13 cellular contexts compared by ENCODE assay signal in genomic region chr18:23938046-23938756, GRCh38.
DNase-seq lines count a peak whose midpoint lies in the region; ATAC-seq, FAIRE-seq and TF ChIP-seq lines count a peak whose summit lies in the region.
"Had no signal": no experiment of that assay in that cellular context is flagged by ENCODE, and none has a peak within 500 bp of the region (broad histone marks: within the 10 kb centered on the region; RNA-seq: fewer than 3 reads in every experiment).

No MANE protein-coding gene starts in this region.

- peaks cover 22% of the 10 kb centered on the region for H3K27me3 Mint-ChIP-seq in stimulated activated naive CD8-positive, alpha-beta T cell treated with anti-CD3 and anti-CD28 coated beads, Interleukin-15, amount 100 ng/mL, for 72 hours

- ATAC-seq in stimulated activated naive CD8-positive, alpha-beta T cell treated with anti-CD3 and anti-CD28 coated beads, Interleukin-15, amount 100 ng/mL, for 72 hours, result peak; percentile 70
- no peak for ATAC-seq in stimulated activated naive CD8-positive, alpha-beta T cell treated with anti-CD3 and anti-CD28 coated beads, Interleukin-15, Interleukin-2, amounts not matched to agents 100 U/mL and 50 U/mL, for 24 hours
- ATAC-seq in HG03159 (IDR thresholded peaks at IDR 0.05; ENCODE audit: unreplicated experiment), result peak; percentile 42
- peak; percentile 49 to 66 for ATAC-seq in activated naive CD4-positive, alpha-beta T cell treated with anti-CD3 and anti-CD28 coated beads, Interleukin-2, amount 50 U/mL, for 72 hours

- no peaks in the 10 kb centered on the region for H3K4me1 ChIP-seq in SJCRH30

- no peaks in the 10 kb centered on the region for H3K9me3 ChIP-seq in SJCRH30 (replicated peaks)

- no peak overlapping the region for H3K27ac Mint-ChIP-seq in stimulated activated naive CD8-positive, alpha-beta T cell treated with anti-CD3 and anti-CD28 coated beads, Interleukin-15, amount 100 ng/mL, for 72 hours
- H3K27ac Mint-ChIP-seq in activated naive CD4-positive, alpha-beta T cell treated with anti-CD3 and anti-CD28 coated beads, Interleukin-2, amount 50 U/mL, for 72 hours, result no peak overlapping the region
- H3K27ac Mint-ChIP-seq: dendritic cell treated with granulocyte-macrophage colony-stimulating factor and Interleukin-4, amounts not matched to agents 40 ng/mL and 50 ng/mL, for 4 days had no signal

- no peaks in the 10 kb centered on the region for H3K36me3 Mint-ChIP-seq in activated naive CD4-positive, alpha-beta T cell treated with anti-CD3 and anti-CD28 coated beads, Interleukin-2, amount 50 U/mL, for 72 hours

- no peak overlapping the region for H3K4me3 ChIP-seq in SJCRH30

- no peaks in the 10 kb centered on the region for H3K27me3 ChIP-seq in SJCRH30

- DNase-seq in stimulated activated naive CD8-positive, alpha-beta T cell treated with anti-CD3 and anti-CD28 coated beads, Interleukin-15, amount 100 ng/mL, for 72 hours, result peak; percentile 22 to 25
- DNase-seq in stimulated activated naive CD8-positive, alpha-beta T cell treated with anti-CD3 and anti-CD28 coated beads, Interleukin-15, Interleukin-2, amounts not matched to agents 100 U/mL and 50 U/mL, for 24 hours, result no peak
- no peak for DNase-seq in activated naive CD4-positive, alpha-beta T cell treated with anti-CD3 and anti-CD28 coated beads, Interleukin-2, amount 50 U/mL, for 72 hours (ENCODE audit: low spot score in 2 of 2)
- no peak for DNase-seq in GM12892 (ENCODE audit: insufficient read length)
- no peak for DNase-seq in SJCRH30
- no peak for DNase-seq in DMS53 (lab: John Stamatoyannopoulos, UW)
- DNase-seq in cardiac septum (ENCODE audit: low spot score), result no peak
- DNase-seq: NCI-H1092 treated with DMSO at 0.1 percent for 48 hours, NCI-H510A treated with DMSO at 0.1 percent for 48 hours had no signal

- no peak for TF ChIP-seq POLR2A in GM12892 (IDR thresholded peaks at IDR 0.05; ENCODE audit: low read depth, low read length)

- peaks cover 73% of the 10 kb centered on the region for H3K4me1 Mint-ChIP-seq in stimulated activated naive CD8-positive, alpha-beta T cell treated with anti-CD3 and anti-CD28 coated beads, Interleukin-15, amount 100 ng/mL, for 72 hours

- peak overlapping the region in 1 of 2 donors; percentile 72 for H3K4me3 Mint-ChIP-seq in stimulated activated naive CD8-positive, alpha-beta T cell treated with anti-CD3 and anti-CD28 coated beads, Interleukin-15, amount 100 ng/mL, for 72 hours
- H3K4me3 Mint-ChIP-seq: dendritic cell treated with granulocyte-macrophage colony-stimulating factor and Interleukin-4, amounts not matched to agents 40 ng/mL and 50 ng/mL, for 4 days had no signal

- no peak for FAIRE-seq in GM12892 (lab: Jason Lieb, UNC)
- FAIRE-seq: HTR-8/SVneo had no signal

- no peak overlapping the region for H3K27ac ChIP-seq in SJCRH30
- H3K27ac ChIP-seq: VCaP had no signal

- intact Hi-C loops in cardiac septum (cut with DNase I), result no loop called here

- no peaks in the 10 kb centered on the region for H3K9me3 Mint-ChIP-seq in stimulated activated naive CD8-positive, alpha-beta T cell treated with anti-CD3 and anti-CD28 coated beads, Interleukin-15, amount 100 ng/mL, for 72 hours
- H3K9me3 Mint-ChIP-seq in activated naive CD4-positive, alpha-beta T cell treated with anti-CD3 and anti-CD28 coated beads, Interleukin-2, amount 50 U/mL, for 72 hours, result peaks cover 0 to 5% of the 10 kb centered on the region in 2 donors
- H3K9me3 Mint-ChIP-seq: dendritic cell treated with granulocyte-macrophage colony-stimulating factor and Interleukin-4, amounts not matched to agents 40 ng/mL and 50 ng/mL, for 4 days had no signal

- H3K36me3 ChIP-seq in SJCRH30, result no peaks in the 10 kb centered on the region

Comparison
In these comparisons a context has a peak if more than half of its experiments do, and no peak if none do; other contexts are left out.
1. DNase-seq: peak in stimulated activated naive CD8-positive, alpha-beta T cell treated with anti-CD3 and anti-CD28 coated beads, Interleukin-15, amount 100 ng/mL, for 72 hours (2 of 2); none in stimulated activated naive CD8-positive, alpha-beta T cell treated with anti-CD3 and anti-CD28 coated beads, Interleukin-15, Interleukin-2, amounts not matched to agents 100 U/mL and 50 U/mL, for 24 hours (single experiment), activated naive CD4-positive, alpha-beta T cell treated with anti-CD3 and anti-CD28 coated beads, Interleukin-2, amount 50 U/mL, for 72 hours (0 of 2), GM12892 (single experiment), SJCRH30 (0 of 2), DMS53 (single experiment) and cardiac septum (single experiment).